ENCODE assay signal across 1 cellular context in the genomic region with DNA sequence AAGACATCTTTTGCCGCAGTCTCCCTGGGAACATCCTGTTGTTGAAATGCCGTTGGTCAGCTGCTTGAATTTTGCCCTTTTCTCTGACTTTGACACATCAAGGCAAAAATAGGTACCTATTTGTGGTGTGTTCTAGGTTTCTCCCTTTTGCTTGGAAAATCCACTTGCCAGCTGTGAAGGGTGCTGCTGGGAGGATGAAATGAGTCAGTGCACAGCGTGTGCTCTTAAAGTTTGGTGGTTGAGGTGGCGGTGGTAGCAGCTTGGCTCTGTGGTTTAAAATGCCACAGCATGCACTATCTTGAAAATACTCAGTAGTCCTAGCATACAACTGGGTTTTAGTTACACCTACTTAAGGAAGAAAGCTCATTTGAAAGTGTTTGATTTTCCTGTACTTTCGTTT.
TF ChIP-seq lines count a peak whose summit lies in the region.

No MANE protein-coding gene starts in this region.

TF ChIP-seq in K562, 482 proteins besides CTCF, POLR2A, EP300 and RAD21 (continued from another document and continues in another):
- TF ChIP-seq, protein P1, sequence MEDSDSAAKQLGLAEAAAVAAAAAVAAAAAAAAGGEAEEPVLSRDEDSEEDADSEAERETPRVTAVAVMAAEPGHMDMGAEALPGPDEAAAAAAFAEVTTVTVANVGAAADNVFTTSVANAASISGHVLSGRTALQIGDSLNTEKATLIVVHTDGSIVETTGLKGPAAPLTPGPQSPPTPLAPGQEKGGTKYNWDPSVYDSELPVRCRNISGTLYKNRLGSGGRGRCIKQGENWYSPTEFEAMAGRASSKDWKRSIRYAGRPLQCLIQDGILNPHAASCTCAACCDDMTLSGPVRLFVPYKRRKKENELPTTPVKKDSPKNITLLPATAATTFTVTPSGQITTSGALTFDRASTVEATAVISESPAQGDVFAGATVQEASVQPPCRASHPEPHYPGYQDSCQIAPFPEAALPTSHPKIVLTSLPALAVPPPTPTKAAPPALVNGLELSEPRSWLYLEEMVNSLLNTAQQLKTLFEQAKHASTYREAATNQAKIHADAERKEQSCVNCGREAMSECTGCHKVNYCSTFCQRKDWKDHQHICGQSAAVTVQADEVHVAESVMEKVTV (CRISPR knock-in tag; IDR thresholded peaks at IDR 0.05) = no peak
- TF ChIP-seq TEAD1 (CRISPR knock-in tag; IDR thresholded peaks at IDR 0.05) (0 out of 4 replicates have a peak, but pooled peaks of 1 of the 2 experiments have one; percentile 47), ZNF239 (CRISPR knock-in tag; IDR thresholded peaks at IDR 0.05) (no peak), GTF2E2 (tag; IDR thresholded peaks at IDR 0.05) (peak; percentile 63; the same call in 1 of the 2 replicates), MIER1 (IDR thresholded peaks at IDR 0.05; ENCODE audit: low read depth) (no peak), FOS (IDR thresholded peaks at IDR 0.05; ENCODE audit: extremely low read depth, insufficient read length) (no peak), ARID1B (IDR thresholded peaks at IDR 0.05) (no peak), CXXC5 (CRISPR knock-in tag; IDR thresholded peaks at IDR 0.05) (no peak), STAG1 (CRISPR knock-in tag; IDR thresholded peaks at IDR 0.05; ENCODE audit: borderline replicate concordance) (no peak), RBM17 (IDR thresholded peaks at IDR 0.05; ENCODE audit: borderline replicate concordance, low read depth, low read length) (no peak), TCF7L2 (IDR thresholded peaks at IDR 0.05; ENCODE audit: low read depth, low read length) (no peak), SAFB2 (IDR thresholded peaks at IDR 0.05; ENCODE audit: borderline replicate concordance, low read depth, low read length, severe bottlenecking) (no peak), ZNF436 (CRISPR knock-in tag; IDR thresholded peaks at IDR 0.05) (no peak), TAF1 (IDR thresholded peaks at IDR 0.05; ENCODE audit: control insufficient read depth, extremely low read depth, insufficient read depth, low read length, severe bottlenecking) (no peak), ZNF449 (CRISPR knock-in tag; IDR thresholded peaks at IDR 0.05) (no peak), RBM34 (IDR thresholded peaks at IDR 0.05; ENCODE audit: borderline replicate concordance, insufficient read depth, low read length) (no peak), ETV5 (CRISPR knock-in tag; IDR thresholded peaks at IDR 0.05; ENCODE audit: low read depth) (no peak; the same call in 1 of the 2 replicates), ZNF444 (CRISPR knock-in tag; IDR thresholded peaks at IDR 0.05) (no peak), RBM39 (optimal IDR thresholded peaks at IDR 0.05; ENCODE audit: low read depth, low read length) (no peak), ZNF431 (CRISPR knock-in tag; IDR thresholded peaks at IDR 0.05) (no peak), ZC3H8 (IDR thresholded peaks at IDR 0.05) (no peak), NRF1 (conservative IDR thresholded peaks at IDR 0.05 in 1 of 2, IDR thresholded peaks at IDR 0.05 in 1 of 2) (no peak), FIP1L1 (IDR thresholded peaks at IDR 0.05; ENCODE audit: low read depth, low read length, poor library complexity, severe bottlenecking) (no peak), CCAR2 (IDR thresholded peaks at IDR 0.05; ENCODE audit: low read depth, low read length) (no peak), ZNF561 (CRISPR knock-in tag; conservative IDR thresholded peaks at IDR 0.05) (no peak), SIN3A (IDR thresholded peaks at IDR 0.05; ENCODE audit: borderline replicate concordance in 2 of 2, control insufficient read depth in 1 of 2, low read depth in 2 of 2, low read length in 2 of 2) (no peak)
- TF ChIP-seq, protein P2, sequence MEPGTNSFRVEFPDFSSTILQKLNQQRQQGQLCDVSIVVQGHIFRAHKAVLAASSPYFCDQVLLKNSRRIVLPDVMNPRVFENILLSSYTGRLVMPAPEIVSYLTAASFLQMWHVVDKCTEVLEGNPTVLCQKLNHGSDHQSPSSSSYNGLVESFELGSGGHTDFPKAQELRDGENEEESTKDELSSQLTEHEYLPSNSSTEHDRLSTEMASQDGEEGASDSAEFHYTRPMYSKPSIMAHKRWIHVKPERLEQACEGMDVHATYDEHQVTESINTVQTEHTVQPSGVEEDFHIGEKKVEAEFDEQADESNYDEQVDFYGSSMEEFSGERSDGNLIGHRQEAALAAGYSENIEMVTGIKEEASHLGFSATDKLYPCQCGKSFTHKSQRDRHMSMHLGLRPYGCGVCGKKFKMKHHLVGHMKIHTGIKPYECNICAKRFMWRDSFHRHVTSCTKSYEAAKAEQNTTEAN (CRISPR knock-in tag; IDR thresholded peaks at IDR 0.05) = no peak
- TF ChIP-seq, protein P3, sequence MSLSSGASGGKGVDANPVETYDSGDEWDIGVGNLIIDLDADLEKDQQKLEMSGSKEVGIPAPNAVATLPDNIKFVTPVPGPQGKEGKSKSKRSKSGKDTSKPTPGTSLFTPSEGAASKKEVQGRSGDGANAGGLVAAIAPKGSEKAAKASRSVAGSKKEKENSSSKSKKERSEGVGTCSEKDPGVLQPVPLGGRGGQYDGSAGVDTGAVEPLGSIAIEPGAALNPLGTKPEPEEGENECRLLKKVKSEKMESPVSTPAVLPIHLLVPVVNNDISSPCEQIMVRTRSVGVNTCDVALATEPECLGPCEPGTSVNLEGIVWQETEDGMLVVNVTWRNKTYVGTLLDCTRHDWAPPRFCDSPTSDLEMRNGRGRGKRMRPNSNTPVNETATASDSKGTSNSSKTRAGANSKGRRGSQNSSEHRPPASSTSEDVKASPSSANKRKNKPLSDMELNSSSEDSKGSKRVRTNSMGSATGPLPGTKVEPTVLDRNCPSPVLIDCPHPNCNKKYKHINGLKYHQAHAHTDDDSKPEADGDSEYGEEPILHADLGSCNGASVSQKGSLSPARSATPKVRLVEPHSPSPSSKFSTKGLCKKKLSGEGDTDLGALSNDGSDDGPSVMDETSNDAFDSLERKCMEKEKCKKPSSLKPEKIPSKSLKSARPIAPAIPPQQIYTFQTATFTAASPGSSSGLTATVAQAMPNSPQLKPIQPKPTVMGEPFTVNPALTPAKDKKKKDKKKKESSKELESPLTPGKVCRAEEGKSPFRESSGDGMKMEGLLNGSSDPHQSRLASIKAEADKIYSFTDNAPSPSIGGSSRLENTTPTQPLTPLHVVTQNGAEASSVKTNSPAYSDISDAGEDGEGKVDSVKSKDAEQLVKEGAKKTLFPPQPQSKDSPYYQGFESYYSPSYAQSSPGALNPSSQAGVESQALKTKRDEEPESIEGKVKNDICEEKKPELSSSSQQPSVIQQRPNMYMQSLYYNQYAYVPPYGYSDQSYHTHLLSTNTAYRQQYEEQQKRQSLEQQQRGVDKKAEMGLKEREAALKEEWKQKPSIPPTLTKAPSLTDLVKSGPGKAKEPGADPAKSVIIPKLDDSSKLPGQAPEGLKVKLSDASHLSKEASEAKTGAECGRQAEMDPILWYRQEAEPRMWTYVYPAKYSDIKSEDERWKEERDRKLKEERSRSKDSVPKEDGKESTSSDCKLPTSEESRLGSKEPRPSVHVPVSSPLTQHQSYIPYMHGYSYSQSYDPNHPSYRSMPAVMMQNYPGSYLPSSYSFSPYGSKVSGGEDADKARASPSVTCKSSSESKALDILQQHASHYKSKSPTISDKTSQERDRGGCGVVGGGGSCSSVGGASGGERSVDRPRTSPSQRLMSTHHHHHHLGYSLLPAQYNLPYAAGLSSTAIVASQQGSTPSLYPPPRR (CRISPR knock-in tag; IDR thresholded peaks at IDR 0.05; ENCODE audit: borderline replicate concordance) = no peak
- TF ChIP-seq, protein P4, sequence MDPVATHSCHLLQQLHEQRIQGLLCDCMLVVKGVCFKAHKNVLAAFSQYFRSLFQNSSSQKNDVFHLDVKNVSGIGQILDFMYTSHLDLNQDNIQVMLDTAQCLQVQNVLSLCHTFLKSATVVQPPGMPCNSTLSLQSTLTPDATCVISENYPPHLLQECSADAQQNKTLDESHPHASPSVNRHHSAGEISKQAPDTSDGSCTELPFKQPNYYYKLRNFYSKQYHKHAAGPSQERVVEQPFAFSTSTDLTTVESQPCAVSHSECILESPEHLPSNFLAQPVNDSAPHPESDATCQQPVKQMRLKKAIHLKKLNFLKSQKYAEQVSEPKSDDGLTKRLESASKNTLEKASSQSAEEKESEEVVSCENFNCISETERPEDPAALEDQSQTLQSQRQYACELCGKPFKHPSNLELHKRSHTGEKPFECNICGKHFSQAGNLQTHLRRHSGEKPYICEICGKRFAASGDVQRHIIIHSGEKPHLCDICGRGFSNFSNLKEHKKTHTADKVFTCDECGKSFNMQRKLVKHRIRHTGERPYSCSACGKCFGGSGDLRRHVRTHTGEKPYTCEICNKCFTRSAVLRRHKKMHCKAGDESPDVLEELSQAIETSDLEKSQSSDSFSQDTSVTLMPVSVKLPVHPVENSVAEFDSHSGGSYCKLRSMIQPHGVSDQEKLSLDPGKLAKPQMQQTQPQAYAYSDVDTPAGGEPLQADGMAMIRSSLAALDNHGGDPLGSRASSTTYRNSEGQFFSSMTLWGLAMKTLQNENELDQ (CRISPR knock-in tag; IDR thresholded peaks at IDR 0.05; ENCODE audit: borderline replicate concordance) = no peak
- TF ChIP-seq, protein P5, sequence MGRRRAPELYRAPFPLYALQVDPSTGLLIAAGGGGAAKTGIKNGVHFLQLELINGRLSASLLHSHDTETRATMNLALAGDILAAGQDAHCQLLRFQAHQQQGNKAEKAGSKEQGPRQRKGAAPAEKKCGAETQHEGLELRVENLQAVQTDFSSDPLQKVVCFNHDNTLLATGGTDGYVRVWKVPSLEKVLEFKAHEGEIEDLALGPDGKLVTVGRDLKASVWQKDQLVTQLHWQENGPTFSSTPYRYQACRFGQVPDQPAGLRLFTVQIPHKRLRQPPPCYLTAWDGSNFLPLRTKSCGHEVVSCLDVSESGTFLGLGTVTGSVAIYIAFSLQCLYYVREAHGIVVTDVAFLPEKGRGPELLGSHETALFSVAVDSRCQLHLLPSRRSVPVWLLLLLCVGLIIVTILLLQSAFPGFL (CRISPR knock-in tag; IDR thresholded peaks at IDR 0.05) = no peak
- TF ChIP-seq, protein P6, sequence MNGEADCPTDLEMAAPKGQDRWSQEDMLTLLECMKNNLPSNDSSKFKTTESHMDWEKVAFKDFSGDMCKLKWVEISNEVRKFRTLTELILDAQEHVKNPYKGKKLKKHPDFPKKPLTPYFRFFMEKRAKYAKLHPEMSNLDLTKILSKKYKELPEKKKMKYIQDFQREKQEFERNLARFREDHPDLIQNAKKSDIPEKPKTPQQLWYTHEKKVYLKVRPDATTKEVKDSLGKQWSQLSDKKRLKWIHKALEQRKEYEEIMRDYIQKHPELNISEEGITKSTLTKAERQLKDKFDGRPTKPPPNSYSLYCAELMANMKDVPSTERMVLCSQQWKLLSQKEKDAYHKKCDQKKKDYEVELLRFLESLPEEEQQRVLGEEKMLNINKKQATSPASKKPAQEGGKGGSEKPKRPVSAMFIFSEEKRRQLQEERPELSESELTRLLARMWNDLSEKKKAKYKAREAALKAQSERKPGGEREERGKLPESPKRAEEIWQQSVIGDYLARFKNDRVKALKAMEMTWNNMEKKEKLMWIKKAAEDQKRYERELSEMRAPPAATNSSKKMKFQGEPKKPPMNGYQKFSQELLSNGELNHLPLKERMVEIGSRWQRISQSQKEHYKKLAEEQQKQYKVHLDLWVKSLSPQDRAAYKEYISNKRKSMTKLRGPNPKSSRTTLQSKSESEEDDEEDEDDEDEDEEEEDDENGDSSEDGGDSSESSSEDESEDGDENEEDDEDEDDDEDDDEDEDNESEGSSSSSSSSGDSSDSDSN (IDR thresholded peaks at IDR 0.05; ENCODE audit: borderline replicate concordance in 1 of 2, low read depth in 2 of 2, low read length in 2 of 2) = 0 out of 4 replicates have a peak, but pooled peaks of 1 of the 2 experiments have one; percentile 20
- TF ChIP-seq, protein P7, sequence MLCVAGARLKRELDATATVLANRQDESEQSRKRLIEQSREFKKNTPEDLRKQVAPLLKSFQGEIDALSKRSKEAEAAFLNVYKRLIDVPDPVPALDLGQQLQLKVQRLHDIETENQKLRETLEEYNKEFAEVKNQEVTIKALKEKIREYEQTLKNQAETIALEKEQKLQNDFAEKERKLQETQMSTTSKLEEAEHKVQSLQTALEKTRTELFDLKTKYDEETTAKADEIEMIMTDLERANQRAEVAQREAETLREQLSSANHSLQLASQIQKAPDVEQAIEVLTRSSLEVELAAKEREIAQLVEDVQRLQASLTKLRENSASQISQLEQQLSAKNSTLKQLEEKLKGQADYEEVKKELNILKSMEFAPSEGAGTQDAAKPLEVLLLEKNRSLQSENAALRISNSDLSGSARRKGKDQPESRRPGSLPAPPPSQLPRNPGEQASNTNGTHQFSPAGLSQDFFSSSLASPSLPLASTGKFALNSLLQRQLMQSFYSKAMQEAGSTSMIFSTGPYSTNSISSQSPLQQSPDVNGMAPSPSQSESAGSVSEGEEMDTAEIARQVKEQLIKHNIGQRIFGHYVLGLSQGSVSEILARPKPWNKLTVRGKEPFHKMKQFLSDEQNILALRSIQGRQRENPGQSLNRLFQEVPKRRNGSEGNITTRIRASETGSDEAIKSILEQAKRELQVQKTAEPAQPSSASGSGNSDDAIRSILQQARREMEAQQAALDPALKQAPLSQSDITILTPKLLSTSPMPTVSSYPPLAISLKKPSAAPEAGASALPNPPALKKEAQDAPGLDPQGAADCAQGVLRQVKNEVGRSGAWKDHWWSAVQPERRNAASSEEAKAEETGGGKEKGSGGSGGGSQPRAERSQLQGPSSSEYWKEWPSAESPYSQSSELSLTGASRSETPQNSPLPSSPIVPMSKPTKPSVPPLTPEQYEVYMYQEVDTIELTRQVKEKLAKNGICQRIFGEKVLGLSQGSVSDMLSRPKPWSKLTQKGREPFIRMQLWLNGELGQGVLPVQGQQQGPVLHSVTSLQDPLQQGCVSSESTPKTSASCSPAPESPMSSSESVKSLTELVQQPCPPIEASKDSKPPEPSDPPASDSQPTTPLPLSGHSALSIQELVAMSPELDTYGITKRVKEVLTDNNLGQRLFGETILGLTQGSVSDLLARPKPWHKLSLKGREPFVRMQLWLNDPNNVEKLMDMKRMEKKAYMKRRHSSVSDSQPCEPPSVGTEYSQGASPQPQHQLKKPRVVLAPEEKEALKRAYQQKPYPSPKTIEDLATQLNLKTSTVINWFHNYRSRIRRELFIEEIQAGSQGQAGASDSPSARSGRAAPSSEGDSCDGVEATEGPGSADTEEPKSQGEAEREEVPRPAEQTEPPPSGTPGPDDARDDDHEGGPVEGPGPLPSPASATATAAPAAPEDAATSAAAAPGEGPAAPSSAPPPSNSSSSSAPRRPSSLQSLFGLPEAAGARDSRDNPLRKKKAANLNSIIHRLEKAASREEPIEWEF (CRISPR knock-in tag; IDR thresholded peaks at IDR 0.05) = no peak
- TF ChIP-seq, protein P8, sequence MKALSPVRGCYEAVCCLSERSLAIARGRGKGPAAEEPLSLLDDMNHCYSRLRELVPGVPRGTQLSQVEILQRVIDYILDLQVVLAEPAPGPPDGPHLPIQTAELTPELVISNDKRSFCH (CRISPR knock-in tag; IDR thresholded peaks at IDR 0.05) = no peak
- TF ChIP-seq, protein P8 (tag; IDR thresholded peaks at IDR 0.05) = peak; percentile 7; the same call in 1 of the 2 replicates
